35 cellular contexts compared by ENCODE assay signal in the genomic region with DNA sequence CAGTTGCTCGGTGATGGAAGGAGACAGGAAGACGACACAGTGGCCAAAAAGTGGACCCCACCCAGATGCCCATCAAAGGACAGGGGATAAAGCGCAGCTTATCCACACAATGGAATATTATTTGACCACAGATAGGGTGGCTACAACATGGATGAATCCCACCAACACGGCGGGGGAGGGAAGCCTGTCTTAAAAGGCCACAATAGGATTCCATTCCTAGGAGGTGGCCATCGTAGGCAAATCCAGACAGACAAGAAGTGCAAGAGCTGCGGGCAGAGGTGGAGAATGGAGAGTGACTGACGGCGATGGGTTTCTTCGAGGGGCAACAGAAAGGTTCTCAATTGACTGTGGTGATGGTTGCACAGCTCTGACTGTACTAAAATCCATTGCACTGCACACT. TPM values are rescaled to one million over a fixed set of nuclear protein-coding genes. Genes with fewer than 3 reads are reported as not detected.
"Had no signal": no experiment of that assay in that cellular context is flagged by ENCODE, and none has a peak within 500 bp of the region (broad histone marks: within the 10 kb centered on the region; RNA-seq: fewer than 3 reads in every experiment).

No MANE protein-coding gene starts in this region.

- H3K9me3 ChIP-seq: colonic mucosa, pancreas, right lobe of liver, thyroid gland had no signal

- H3K36me3 Mint-ChIP-seq: stimulated activated effector memory CD8-positive, alpha-beta T cell treated with anti-CD3 and anti-CD28 coated beads, Interleukin-12 subunit alpha, Interleukin-12 subunit beta, amount 100 ng/mL, for 72 hours had no signal

- ATAC-seq: left cardiac atrium; left lung; naive thymus-derived CD4-positive, alpha-beta T cell; right lobe of liver; stimulated activated effector memory CD8-positive, alpha-beta T cell treated with anti-CD3 and anti-CD28 coated beads, Interleukin-12 subunit alpha, Interleukin-12 subunit beta, amount 100 ng/mL, for 72 hours had no signal

- H3K27me3 ChIP-seq: colonic mucosa, pancreas, right lobe of liver, thyroid gland had no signal

- H3K4me3 ChIP-seq: colonic mucosa, esophagus squamous epithelium, left lung, pancreas, right lobe of liver, stomach, thyroid gland had no signal

- H3K27ac Mint-ChIP-seq: dendritic cell treated with granulocyte-macrophage colony-stimulating factor and Interleukin-4, amounts not matched to agents 40 ng/mL and 50 ng/mL, for 4 days; nephron; stimulated activated effector memory CD8-positive, alpha-beta T cell treated with anti-CD3 and anti-CD28 coated beads, Interleukin-12 subunit alpha, Interleukin-12 subunit beta, amount 100 ng/mL, for 72 hours had no signal

- H3K4me1 ChIP-seq: colonic mucosa, left lung, pancreas, right lobe of liver, stomach, thyroid gland had no signal

- H3K36me3 ChIP-seq: colonic mucosa, esophagus squamous epithelium, left lung, pancreas, right lobe of liver, stomach, thyroid gland had no signal

- DNase-seq: colonic mucosa; effector CD8-positive, alpha-beta T cell; erythroblast; esophagus squamous epithelium; foreskin melanocyte; left cardiac atrium; left lung; mesenchymal stem cell; midbrain; naive thymus-derived CD4-positive, alpha-beta T cell; occipital lobe; pancreas; retina; right lobe of liver; stimulated activated CD4-positive, alpha-beta T cell treated with anti-CD3 and anti-CD28 coated beads, Interleukin-2, amount 100 ng/mL, for 24 hours; stimulated activated CD4-positive, alpha-beta T cell treated with anti-CD3 and anti-CD28 coated beads, Interleukin-4, amount 100 ng/mL, for 24 hours; stimulated activated naive CD4-positive, alpha-beta T cell treated with Interleukin-2 at 50 U/mL for 16 hours; stomach; thyroid gland; trophoblast cell had no signal

- H3K4me3 Mint-ChIP-seq: dendritic cell treated with granulocyte-macrophage colony-stimulating factor and Interleukin-4, amounts not matched to agents 40 ng/mL and 50 ng/mL, for 4 days; naive thymus-derived CD4-positive, alpha-beta T cell; nephron; stimulated activated effector memory CD8-positive, alpha-beta T cell treated with anti-CD3 and anti-CD28 coated beads, Interleukin-12 subunit alpha, Interleukin-12 subunit beta, amount 100 ng/mL, for 72 hours had no signal

- H3K27ac ChIP-seq: colonic mucosa, esophagus squamous epithelium, left lung, pancreas, right lobe of liver, stomach, thyroid gland had no signal

RNA-seq across cellular contexts. Expression of gene SLC38A8, which starts 16.0 kb away (rescaled TPM):
- total RNA-seq: chondrocyte; colonic mucosa; endothelial cell of umbilical vein; esophagus squamous epithelium; kidney epithelial cell; left cardiac atrium; lower leg skin; lung microvascular endothelial cell; mucosa of gallbladder; naive thymus-derived CD4-positive, alpha-beta T cell; occipital lobe; posterior vena cava; pulmonary artery endothelial cell; right lobe of liver; skeletal muscle tissue; stomach; subcutaneous adipose tissue; temporal lobe; thyroid gland; urinary bladder had no signal
- polyA plus RNA-seq: endothelial cell of umbilical vein; naive thymus-derived CD4-positive, alpha-beta T cell; urinary bladder had no signal

RNA-seq across cellular contexts. Expression of gene NECAB2, which starts 58.6 kb away (rescaled TPM):
- total RNA-seq: esophagus squamous epithelium; kidney epithelial cell; lower leg skin; lung microvascular endothelial cell; naive thymus-derived CD4-positive, alpha-beta T cell; skeletal muscle tissue; subcutaneous adipose tissue had no signal
- polyA plus RNA-seq: naive thymus-derived CD4-positive, alpha-beta T cell had no signal
